Comparison of ENCODE assay signal across 13 cellular contexts in genomic region chr21:32463367-32463766, GRCh38. TPM values are rescaled to one million over a fixed set of nuclear protein-coding genes. Genes with fewer than 3 reads are reported as not detected.
DNase-seq lines count a peak whose midpoint lies in the region; ATAC-seq, FAIRE-seq and TF ChIP-seq lines count a peak whose summit lies in the region.
"Had no signal": no experiment of that assay in that cellular context is flagged by ENCODE, and none has a peak within 500 bp of the region (broad histone marks: within the 10 kb centered on the region; RNA-seq: fewer than 3 reads in every experiment).

No MANE protein-coding gene starts in this region.

- TF ChIP-seq CTCF in cardiac fibroblast (IDR thresholded peaks at IDR 0.05; ENCODE audit: low read depth, low read length) (no peak), transverse colon (IDR thresholded peaks at IDR 0.05) (no peak)

- H3K36me3 ChIP-seq in ACC112 (ENCODE audit: insufficient read depth, low read length) (peaks cover 15% of the 10 kb centered on the region), transverse colon (peaks cover 0 to 6% (median 0%) of the 10 kb centered on the region in 4 donors)

- DNase-seq in HTR-8/SVneo (ENCODE audit: insufficient read length, low spot score) = peak; percentile 82
- DNase-seq in cardiac fibroblast (ENCODE audit: low read depth in 2 of 2) = peak; percentile 72 to 76
- peak; percentile 51 for DNase-seq in myocyte (ENCODE audit: low read depth)
- DNase-seq in central memory CD4-positive, alpha-beta T cell = no peak
- no peak for DNase-seq in NCI-H2107 treated with DMSO at 0.1 percent for 48 hours (lab: John Stamatoyannopoulos, UW; ENCODE audit: unreplicated experiment)
- no peak for DNase-seq in transverse colon
- DNase-seq: activated CD4-positive, alpha-beta T cell treated with anti-CD3 and anti-CD28 coated beads, Interleukin-2, amount 50 U/mL, for 4 hours; immature natural killer cell; NCI-H1092 treated with DMSO at 0.1 percent for 48 hours; NCI-H69; stimulated activated naive B cell treated with anti-CD40 and anti-IgM and Interleukin-4, amounts not matched to agents 10 μg/mL and 1 μg/mL and 100 μg/mL, for 72 hours had no signal

- intact Hi-C loops in transverse colon (cut with DNase I; ENCODE audit: low total_unique reads) = no loop called here

- in situ Hi-C loops in transverse colon (cut with MboI; ENCODE audit: low pct_ligation_motif_present in 1 of 4, low pct_unique_long_range_greater_than_20kb in 1 of 4, low sequenced_read_pairs in 3 of 4) = no loop called here

- H3K79me2 ChIP-seq in ACC112 (ENCODE audit: control insufficient read depth, insufficient read depth, low read length, unreplicated experiment) = peaks cover 3% of the 10 kb centered on the region

- no peak for ATAC-seq in GM19023 (IDR thresholded peaks at IDR 0.05; ENCODE audit: unreplicated experiment)
- ATAC-seq: stimulated activated naive B cell treated with anti-CD40 and anti-IgM and Interleukin-4, amounts not matched to agents 10 μg/mL and 1 μg/mL and 100 μg/mL, for 72 hours had no signal

- no peaks in the 10 kb centered on the region for H3K27me3 ChIP-seq in ACC112 (ENCODE audit: insufficient read depth, low read length)
- no peaks in the 10 kb centered on the region for H3K27me3 ChIP-seq in transverse colon

- H3K27ac ChIP-seq in ACC112 (ENCODE audit: low read depth, low read length) (peak overlapping the region; percentile 100), transverse colon (no peak overlapping the region)

- H3K4me3 ChIP-seq in ACC112 (ENCODE audit: low read depth, low read length) (no peak overlapping the region), cardiac fibroblast (replicated peaks in 1 of 2; ENCODE audit: low read depth in 2 of 2, low read length in 2 of 2) (no peak overlapping the region), transverse colon (no peak overlapping the region)

- no peak for TF ChIP-seq EP300 in transverse colon (IDR thresholded peaks at IDR 0.05; ENCODE audit: low read depth)

- 83 to 93% methylated on average over 5 to 7 of the region's 7 CpGs for WGBS in transverse colon (ENCODE audit: low coverage in 1 of 2), 2 donors

- TF ChIP-seq POLR2A in transverse colon (IDR thresholded peaks at IDR 0.05) = no peak

- H3K9me3 ChIP-seq in transverse colon = no peaks in the 10 kb centered on the region

- FAIRE-seq in HTR-8/SVneo (lab: Jason Lieb, UNC) = peak; percentile 74

- no peak overlapping the region for H2AFZ ChIP-seq in ACC112 (ENCODE audit: low read length, unreplicated experiment)

- H3K4me1 ChIP-seq in ACC112 (ENCODE audit: control insufficient read depth, insufficient read depth, low read length, unreplicated experiment) = peaks cover 33% of the 10 kb centered on the region
- H3K4me1 ChIP-seq in transverse colon = no peaks in the 10 kb centered on the region

RNA-seq across cellular contexts. Expression of gene EVA1C, which starts 50.9 kb away (rescaled TPM):
- total RNA-seq in myocyte (1.0 and 1.9 TPM in 2 replicates), transverse colon (10 to 100 TPM in 3 of 4 donors, 1 to 10 TPM in 1; 8.6 to 44.1 (median 33.8) TPM)
- 0.44 TPM for polyA plus RNA-seq in myocyte (2012)

Comparison
In these comparisons a context has a peak if more than half of its experiments do, and no peak if none do; other contexts are left out.
1. DNase-seq: peak in HTR-8/SVneo (single experiment), cardiac fibroblast (2 of 2) and myocyte (single experiment); none in central memory CD4-positive, alpha-beta T cell (single experiment), NCI-H2107 treated with DMSO at 0.1 percent for 48 hours (single experiment) and transverse colon (single experiment).